9 cellular contexts compared by ENCODE assay signal in genomic region chr7:2452074-2452507, GRCh38. TPM values are rescaled to one million over a fixed set of nuclear protein-coding genes. Genes with fewer than 3 reads are reported as not detected.
A peak's percentile ranks its signal among the peaks of the same experiment; 100 is the strongest.
DNase-seq lines count a peak whose midpoint lies in the region; ATAC-seq and FAIRE-seq lines count a peak whose summit lies in the region.
"Had no signal": no experiment of that assay in that cellular context is flagged by ENCODE, and none has a peak within 500 bp of the region (broad histone marks: within the 10 kb centered on the region; RNA-seq: fewer than 3 reads in every experiment).

No MANE protein-coding gene starts in this region.

- no peaks in the 10 kb centered on the region for H3K36me3 ChIP-seq in small intestine (ENCODE audit: control insufficient read depth in 2 of 2, insufficient read depth in 2 of 2, low read length in 2 of 2)

- peaks cover 1% of the 10 kb centered on the region for H3K36me3 Mint-ChIP-seq in central memory CD8-positive, alpha-beta T cell (ENCODE audit: insufficient read depth)
- H3K36me3 Mint-ChIP-seq in naive B cell, result no peaks in the 10 kb centered on the region

- no peaks in the 10 kb centered on the region for H3K27me3 ChIP-seq in small intestine (ENCODE audit: control insufficient read depth in 2 of 2, insufficient read depth in 2 of 2, low read length in 2 of 2)

- no peak overlapping the region for H3K27ac ChIP-seq in small intestine (ENCODE audit: low read depth in 1 of 2, low read length in 1 of 2)

- no peak for FAIRE-seq in small intestine (lab: Jason Lieb, UNC)

- no peaks in the 10 kb centered on the region for H3K9me3 Mint-ChIP-seq in central memory CD8-positive, alpha-beta T cell
- peaks cover 0 to 7% (median 0%) of the 10 kb centered on the region in 7 donors for H3K9me3 Mint-ChIP-seq in naive B cell

- WGBS in small intestine, 3 donors, result 13 to 23% (median 13%) methylated on average over 9 to 16 of the region's 16 CpGs

- H3K4me1 Mint-ChIP-seq in central memory CD8-positive, alpha-beta T cell, result peaks cover 5% of the 10 kb centered on the region
- H3K4me1 Mint-ChIP-seq in naive B cell, result peaks cover 0 to 16% (median 10%) of the 10 kb centered on the region in 3 donors

- peak overlapping the region; percentile 71 for H3K4me3 Mint-ChIP-seq in central memory CD8-positive, alpha-beta T cell
- H3K4me3 Mint-ChIP-seq in naive B cell, result peak overlapping the region in 7 of 8 donors; percentile 70 to 88 (median 80)

- peak overlapping the region in 1 of 2 donors; percentile 5 for H3K4me3 ChIP-seq in small intestine (ENCODE audit: low read depth in 1 of 2, low read length in 2 of 2)

- no peaks in the 10 kb centered on the region for H3K9me3 ChIP-seq in small intestine (ENCODE audit: control insufficient read depth, low read depth)

- H3K27me3 Mint-ChIP-seq in central memory CD8-positive, alpha-beta T cell, result no peaks in the 10 kb centered on the region
- H3K27me3 Mint-ChIP-seq in naive B cell, result no peaks in the 10 kb centered on the region

- peak; percentile 17 to 24 for DNase-seq in activated CD4-positive, alpha-beta T cell treated with anti-CD3 and anti-CD28 coated beads, Interleukin-2, amount 50 U/mL, for 48 hours
- DNase-seq in activated CD4-positive, alpha-beta T cell treated with anti-CD3 and anti-CD28 coated beads for 1 hour, result no peak
- no peak for DNase-seq in central memory CD8-positive, alpha-beta T cell (ENCODE audit: low spot score in 2 of 2)
- peak; percentile 14 for DNase-seq in naive B cell
- no peak for DNase-seq in A172 (ENCODE audit: low spot score)
- no peak for DNase-seq in SW 1271 (lab: John Stamatoyannopoulos, UW)
- no peak for DNase-seq in small intestine

- H3K27ac Mint-ChIP-seq in central memory CD8-positive, alpha-beta T cell (ENCODE audit: low read depth), result peak overlapping the region; percentile 32
- peak overlapping the region in 3 of 6 donors; percentile 63 to 70 (median 68) for H3K27ac Mint-ChIP-seq in naive B cell

- H3K4me1 ChIP-seq in small intestine (ENCODE audit: control insufficient read depth in 2 of 2, insufficient read depth in 1 of 2, low read depth in 1 of 2, low read length in 1 of 2), result peaks cover 0 to 2% of the 10 kb centered on the region in 2 donors

- ATAC-seq in HG03280 (IDR thresholded peaks at IDR 0.05; ENCODE audit: unreplicated experiment) (peak; percentile 27), naive B cell (ENCODE audit: low read depth in 2 of 2) (peak; percentile 34 to 54)
- ATAC-seq in central memory CD8-positive, alpha-beta T cell (replicated peaks; ENCODE audit: extremely low read depth, poor library complexity, severe bottlenecking), result peak; percentile 17

RNA-seq across cellular contexts. Expression of gene GRIFIN, which starts 24.1 kb away (rescaled TPM):
- polyA plus RNA-seq in naive B cell (ENCODE audit: low read depth in 6 of 6) (not detected), small intestine (not detected)
- not detected in 2 replicates for total RNA-seq in A172 (2014; rRNA removed; shearing (Covaris generic))
- total RNA-seq: T-helper 1 cell treated with Interleukin-12 subunit alpha and Interleukin-12 subunit beta and Interleukin-4 antibody, amounts not matched to agents 30 ng/mL and 1 ng/mL, for 36 hours had no signal

RNA-seq across cellular contexts. Expression of gene CHST12, which starts 48.7 kb away (rescaled TPM):
- polyA plus RNA-seq in naive B cell (ENCODE audit: low read depth in 6 of 6), result 10 to 100 TPM in 4 of 6 donors, 1 to 10 TPM in 2; 6.5 to 20.9 (median 12.3) TPM
- total RNA-seq in A172 (2014; rRNA removed; shearing (Covaris generic)), result 9.8 and 17.3 TPM in 2 replicates
- polyA plus RNA-seq in small intestine, result 10 to 100 TPM in 1 of 3 donors, 1 to 10 TPM in 2; 1.8 to 10.9 (median 3.0) TPM

Comparison
In these comparisons a context has a peak if more than half of its experiments do, and no peak if none do; other contexts are left out.
1. DNase-seq: peak in activated CD4-positive, alpha-beta T cell treated with anti-CD3 and anti-CD28 coated beads, Interleukin-2, amount 50 U/mL, for 48 hours (2 of 2) and naive B cell (single experiment); none in activated CD4-positive, alpha-beta T cell treated with anti-CD3 and anti-CD28 coated beads for 1 hour (single experiment), central memory CD8-positive, alpha-beta T cell (0 of 2), A172 (single experiment), SW 1271 (0 of 2) and small intestine (single experiment).
2. Peak in every context shown above with its lines, with median percentiles within 50 percentile points of each other: ATAC-seq.